ENCODE assay signal across 12 cellular contexts in genomic region chr20:10637062-10637559, GRCh38. TPM values are rescaled to one million over a fixed set of nuclear protein-coding genes. Genes with fewer than 3 reads are reported as not detected.
DNase-seq lines count a peak whose midpoint lies in the region; ATAC-seq and TF ChIP-seq lines count a peak whose summit lies in the region.
"Had no signal": no experiment of that assay in that cellular context is flagged by ENCODE, and none has a peak within 500 bp of the region (broad histone marks: within the 10 kb centered on the region; RNA-seq: fewer than 3 reads in every experiment).

No MANE protein-coding gene starts in this region.

- TF ChIP-seq CTCF in suprapubic skin (IDR thresholded peaks at IDR 0.05), result no peak

- no peaks in the 10 kb centered on the region for H3K27me3 ChIP-seq in suprapubic skin
- H3K27me3 ChIP-seq: testis had no signal

- ATAC-seq in esophagus mucosa (peak; percentile 47), HG02938 (IDR thresholded peaks at IDR 0.05; ENCODE audit: unreplicated experiment) (no peak)
- ATAC-seq in stimulated activated naive CD8-positive, alpha-beta T cell treated with anti-CD3 and anti-CD28 coated beads, Interleukin-15, Interleukin-2, amounts not matched to agents 100 U/mL and 50 U/mL, for 24 hours, result no peak
- ATAC-seq: K562 had no signal

- H3K4me1 ChIP-seq in suprapubic skin, result peaks cover 82% of the 10 kb centered on the region

- no peaks in the 10 kb centered on the region for H3K9me3 ChIP-seq in suprapubic skin
- H3K9me3 ChIP-seq: testis had no signal

- DNase-seq in lung microvascular endothelial cell (ENCODE audit: low read depth in 2 of 2) (peak; percentile 64 to 82), suprapubic skin (ENCODE audit: low spot score in 2 of 2) (no peak), GDM1 (lab: John Stamatoyannopoulos, UW) (no peak), NCI-H2196 (lab: John Stamatoyannopoulos, UW; ENCODE audit: unreplicated experiment) (no peak)
- DNase-seq in stimulated activated naive CD8-positive, alpha-beta T cell treated with anti-CD3 and anti-CD28 coated beads, Interleukin-15, Interleukin-2, amounts not matched to agents 100 U/mL and 50 U/mL, for 24 hours, result no peak
- DNase-seq: DMS79, head of caudate nucleus, testis had no signal

- peaks cover 35% of the 10 kb centered on the region for H3K36me3 ChIP-seq in suprapubic skin

- H3K27ac ChIP-seq in suprapubic skin, result peak overlapping the region; percentile 68

- H3K4me3 ChIP-seq in suprapubic skin, result no peak overlapping the region
- H3K4me3 ChIP-seq: K562, testis had no signal

- WGBS in suprapubic skin, result 33% methylated on average over 8 of the region's 8 CpGs

- no peak for TF ChIP-seq POLR2A in suprapubic skin (IDR thresholded peaks at IDR 0.05)

- TF ChIP-seq EP300 in suprapubic skin (IDR thresholded peaks at IDR 0.05), result no peak

TF ChIP-seq in PFSK-1, 5 proteins besides CTCF, POLR2A, EP300 and RAD21:
- 0 out of 4 replicates have a peak, but pooled peaks of 1 of the 2 experiments have one; percentile 8 for TF ChIP-seq REST (IDR thresholded peaks at IDR 0.05; ENCODE audit: insufficient read depth in 1 of 2, low read depth in 2 of 2, low read length in 2 of 2)
- peak; percentile 20 for TF ChIP-seq FOXP2 (optimal IDR thresholded peaks at IDR 0.05; ENCODE audit: borderline replicate concordance, extremely low read depth, extremely low read length, insufficient read depth)
- TF ChIP-seq POLR2AphosphoS5 (IDR thresholded peaks at IDR 0.05; ENCODE audit: low read depth, low read length), result no peak

RNA-seq across cellular contexts. Expression of gene JAG1, which starts 36.7 kb away (rescaled TPM):
- 28.3 TPM for polyA plus RNA-seq in PFSK-1 (2012; ENCODE audit: insufficient read length, low read depth)
- total RNA-seq in esophagus mucosa, result 118 TPM
- total RNA-seq in lung microvascular endothelial cell, result 78.0 and 227 TPM in 2 replicates
- 100 to 1,000 TPM; 133 to 367 (median 191) TPM for total RNA-seq in suprapubic skin

Comparison
In these comparisons a context has a peak if more than half of its experiments do, and no peak if none do; other contexts are left out.
1. DNase-seq: peak in lung microvascular endothelial cell (2 of 2); none in suprapubic skin (0 of 2), GDM1 (single experiment), stimulated activated naive CD8-positive, alpha-beta T cell treated with anti-CD3 and anti-CD28 coated beads, Interleukin-15, Interleukin-2, amounts not matched to agents 100 U/mL and 50 U/mL, for 24 hours (single experiment) and NCI-H2196 (single experiment).